6 cellular contexts compared by ENCODE assay signal in the genomic region with DNA sequence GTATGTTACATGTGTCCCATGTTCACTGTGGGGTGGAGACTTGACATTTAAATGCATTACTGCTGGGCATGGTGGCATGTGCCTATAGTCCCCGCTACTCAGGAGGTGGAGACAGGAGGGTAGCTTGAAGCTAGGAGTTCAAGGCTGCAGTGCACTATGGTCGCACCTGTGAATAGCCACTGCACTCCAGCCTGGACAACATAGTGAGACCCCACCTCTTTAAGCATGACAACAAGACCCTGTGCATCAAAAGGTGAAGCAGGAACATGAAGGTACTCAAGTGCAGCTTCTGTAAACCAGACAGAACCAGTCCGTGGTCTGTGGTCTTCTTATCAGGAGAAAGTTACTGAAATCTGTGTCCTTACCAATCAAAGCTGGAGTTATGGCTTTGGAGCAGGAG. TPM values are rescaled to one million over a fixed set of nuclear protein-coding genes. Genes with fewer than 3 reads are reported as not detected.
"Had no signal": no experiment of that assay in that cellular context is flagged by ENCODE, and none has a peak within 500 bp of the region (broad histone marks: within the 10 kb centered on the region; RNA-seq: fewer than 3 reads in every experiment).

No MANE protein-coding gene starts in this region.

RNA-seq across cellular contexts. Expression of a gene that starts 9.3 kb away (rescaled TPM):
- total RNA-seq: M059J, PC-3, Peyer's patch, Right ventricle myocardium superior, SJSA1 had no signal
- polyA plus RNA-seq: SK-N-SH had no signal

RNA-seq across cellular contexts. Expression of a gene that starts 15.4 kb away (rescaled TPM):
- total RNA-seq: M059J, PC-3, Peyer's patch, Right ventricle myocardium superior, SJSA1 had no signal
- polyA plus RNA-seq: SK-N-SH had no signal
